24 cellular contexts compared by ENCODE assay signal in the genomic region with DNA sequence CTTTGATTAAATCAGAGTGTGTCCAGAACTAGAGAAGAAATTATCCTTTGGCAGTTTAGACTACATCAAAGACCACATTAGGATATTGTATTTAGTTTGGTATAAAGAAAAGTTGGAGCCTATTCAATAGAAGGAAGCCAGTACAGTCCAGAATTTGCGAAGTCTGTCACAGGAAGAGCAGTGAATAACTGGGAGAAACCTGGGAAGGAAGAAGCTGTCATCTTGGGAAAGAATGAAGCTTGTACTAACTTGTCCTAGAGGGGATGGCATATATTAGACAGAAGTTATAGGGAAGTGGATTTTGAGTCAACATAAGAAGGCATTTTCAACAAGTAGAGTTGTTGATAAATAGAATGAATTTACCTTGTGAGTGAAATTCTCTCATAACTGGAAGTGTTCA.
"Had no signal": no experiment of that assay in that cellular context is flagged by ENCODE, and none has a peak within 500 bp of the region (broad histone marks: within the 10 kb centered on the region; RNA-seq: fewer than 3 reads in every experiment).

No MANE protein-coding gene starts in this region.

- H3K36me3 ChIP-seq: esophagus muscularis mucosa, gastroesophageal sphincter, neutrophil, spleen, tibial nerve, upper lobe of right lung, vagina had no signal

- H3K36me3 Mint-ChIP-seq: immature natural killer cell; naive thymus-derived CD4-positive, alpha-beta T cell; stimulated activated naive B cell treated with anti-CD40 and anti-IgM and Interleukin-4, amounts not matched to agents 10 μg/mL and 1 μg/mL and 100 μg/mL, for 72 hours had no signal

- FAIRE-seq: colon had no signal

- H3K4me3 ChIP-seq: esophagus muscularis mucosa, gastroesophageal sphincter, lung, spleen, testis, tibial nerve, upper lobe of right lung, vagina had no signal

- DNase-seq: effector CD4-positive, alpha-beta T cell; endodermal cell; immature natural killer cell; left colon; left ventricle myocardium superior; mesendoderm; naive thymus-derived CD4-positive, alpha-beta T cell; posterior cingulate gyrus; spleen; stimulated activated CD4-positive, alpha-beta T cell treated with anti-CD3 and anti-CD28 coated beads, Interleukin-15, amount 100 ng/mL, for 24 hours; stimulated activated CD4-positive, alpha-beta T cell treated with anti-CD3 and anti-CD28 coated beads, Interleukin-1b, Interleukin-23, amount 100 ng/mL, for 48 hours; stimulated activated CD4-positive, alpha-beta T cell treated with anti-CD3 and anti-CD28 coated beads, Interleukin-4, amount 100 ng/mL, for 24 hours; stimulated activated naive B cell treated with anti-CD40 and anti-IgM and Interleukin-4, amounts not matched to agents 10 μg/mL and 1 μg/mL and 100 μg/mL, for 72 hours; stimulated activated naive CD8-positive, alpha-beta T cell treated with anti-CD3 and anti-CD28 coated beads, Interleukin-15, amount 100 ng/mL, for 72 hours; testis; upper lobe of right lung had no signal

- H3K27ac ChIP-seq: esophagus muscularis mucosa, gastroesophageal sphincter, neutrophil, spleen, testis, tibial nerve, upper lobe of right lung, vagina had no signal

- H3K9me3 ChIP-seq: esophagus muscularis mucosa, gastroesophageal sphincter, neutrophil, spleen, testis, tibial nerve, upper lobe of right lung, vagina had no signal

- H3K9me3 Mint-ChIP-seq: endodermal cell; stimulated activated naive B cell treated with anti-CD40 and anti-IgM and Interleukin-4, amounts not matched to agents 10 μg/mL and 1 μg/mL and 100 μg/mL, for 72 hours; stimulated activated naive CD8-positive, alpha-beta T cell treated with anti-CD3 and anti-CD28 coated beads, Interleukin-15, amount 100 ng/mL, for 72 hours had no signal

- ATAC-seq: gastroesophageal sphincter; left colon; left ventricle myocardium superior; naive thymus-derived CD4-positive, alpha-beta T cell; sciatic nerve; stimulated activated naive B cell treated with anti-CD40 and anti-IgM and Interleukin-4, amounts not matched to agents 10 μg/mL and 1 μg/mL and 100 μg/mL, for 72 hours; stimulated activated naive CD8-positive, alpha-beta T cell treated with anti-CD3 and anti-CD28 coated beads, Interleukin-15, amount 100 ng/mL, for 72 hours; upper lobe of right lung had no signal

- H3K27ac Mint-ChIP-seq: endodermal cell; immature natural killer cell; naive thymus-derived CD4-positive, alpha-beta T cell; stimulated activated naive B cell treated with anti-CD40 and anti-IgM and Interleukin-4, amounts not matched to agents 10 μg/mL and 1 μg/mL and 100 μg/mL, for 72 hours; stimulated activated naive CD8-positive, alpha-beta T cell treated with anti-CD3 and anti-CD28 coated beads, Interleukin-15, amount 100 ng/mL, for 72 hours had no signal

- H3K27me3 ChIP-seq: esophagus muscularis mucosa, gastroesophageal sphincter, neutrophil, spleen, testis, tibial nerve, upper lobe of right lung, vagina had no signal

- H3K4me3 Mint-ChIP-seq: endodermal cell; immature natural killer cell; naive thymus-derived CD4-positive, alpha-beta T cell; stimulated activated naive B cell treated with anti-CD40 and anti-IgM and Interleukin-4, amounts not matched to agents 10 μg/mL and 1 μg/mL and 100 μg/mL, for 72 hours; stimulated activated naive CD8-positive, alpha-beta T cell treated with anti-CD3 and anti-CD28 coated beads, Interleukin-15, amount 100 ng/mL, for 72 hours had no signal

- H3K4me1 ChIP-seq: spleen, testis had no signal

- H3K4me1 Mint-ChIP-seq: endodermal cell; immature natural killer cell; naive thymus-derived CD4-positive, alpha-beta T cell; stimulated activated naive B cell treated with anti-CD40 and anti-IgM and Interleukin-4, amounts not matched to agents 10 μg/mL and 1 μg/mL and 100 μg/mL, for 72 hours; stimulated activated naive CD8-positive, alpha-beta T cell treated with anti-CD3 and anti-CD28 coated beads, Interleukin-15, amount 100 ng/mL, for 72 hours had no signal
